ENCODE assay signal across 19 cellular contexts in the genomic region with DNA sequence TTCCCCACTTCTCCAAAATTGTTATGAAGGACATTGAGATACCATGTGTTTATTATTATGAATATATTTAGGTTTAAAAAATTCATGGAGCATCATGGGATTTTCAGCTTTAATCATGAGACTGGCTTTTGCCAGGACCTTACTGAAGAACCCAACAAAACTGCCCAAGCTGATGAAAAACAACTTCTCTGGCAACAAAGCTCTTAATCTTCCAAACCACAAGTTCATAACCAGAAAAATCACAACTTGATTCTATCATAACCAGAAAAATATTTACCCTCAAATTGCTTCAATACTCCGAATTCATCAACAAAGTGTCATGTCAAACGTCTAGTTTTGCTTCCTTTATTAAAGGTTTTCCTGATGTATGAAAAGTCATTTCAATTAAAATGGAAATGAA.
"Had no signal": no experiment of that assay in that cellular context is flagged by ENCODE, and none has a peak within 500 bp of the region (broad histone marks: within the 10 kb centered on the region; RNA-seq: fewer than 3 reads in every experiment).

No MANE protein-coding gene starts in this region.

- H3K9me3 ChIP-seq: SJCRH30 had no signal

- H3K36me3 ChIP-seq: SJCRH30 had no signal

- H3K27ac ChIP-seq: SJCRH30 had no signal

- H3K4me3 ChIP-seq: SJCRH30 had no signal

- DNase-seq: Karpas-422, KBM-7, MM.1S, NCI-H1092 treated with DMSO at 0.1 percent for 48 hours, NCI-H1436, NCI-H187, NCI-H2029, NCI-H2081 treated with DMSO at 0.1 percent for 48 hours, NCI-H2171, NCI-H226, NCI-H446, NCI-H510A, NCI-H524 treated with DMSO at 0.1 percent for 48 hours, NCI-H69, NCI-H774, SHP77 treated with DMSO at 0.1 percent for 48 hours, SJCRH30 had no signal

- H3K27me3 ChIP-seq: SJCRH30 had no signal

- ATAC-seq: Panc1, Right ventricle myocardium inferior had no signal
